ENCODE assay signal across 12 cellular contexts in genomic region chr18:35345950-35346349, GRCh38.
DNase-seq lines count a peak whose midpoint lies in the region; ATAC-seq and TF ChIP-seq lines count a peak whose summit lies in the region.
"Had no signal": no experiment of that assay in that cellular context is flagged by ENCODE, and none has a peak within 500 bp of the region (broad histone marks: within the 10 kb centered on the region; RNA-seq: fewer than 3 reads in every experiment).

No MANE protein-coding gene starts in this region.

- peak overlapping the region; percentile 25 for H3K9ac ChIP-seq in muscle layer of colon (ENCODE audit: low read length)

- H3K4me1 ChIP-seq in HEK293 (ENCODE audit: control insufficient read depth, insufficient read depth, low read length): no peaks in the 10 kb centered on the region
- peaks cover 28% of the 10 kb centered on the region for H3K4me1 ChIP-seq in muscle layer of colon (ENCODE audit: insufficient read depth, low read length)

- no peak for TF ChIP-seq CTCF in HEK293 (tag by site-specific recombination; IDR thresholded peaks at IDR 0.05)

- H3K27ac ChIP-seq in HEK293 (ENCODE audit: extremely low read depth, low read depth, low read length): no peak overlapping the region
- peak overlapping the region; percentile 98 for H3K27ac ChIP-seq in angular gyrus (ENCODE audit: low read depth, low read length)
- peak overlapping the region; percentile 2 for H3K27ac ChIP-seq in muscle layer of colon (ENCODE audit: low read depth, low read length)
- peak overlapping the region; percentile 99 for H3K27ac ChIP-seq in substantia nigra (ENCODE audit: low read depth, low read length, poor library complexity, severe bottlenecking)
- H3K27ac ChIP-seq: WERI-Rb-1 had no signal

- peak in 1 of 49 donors; percentile 4 for DNase-seq in substantia nigra (lab: John Stamatoyannopoulos, UW)
- DNase-seq in DMS79 treated with DMSO at 0.1 percent for 48 hours (lab: John Stamatoyannopoulos, UW): no peak
- DNase-seq in AML-193 (lab: John Stamatoyannopoulos, UW): no peak
- DNase-seq: cortex of kidney, NCI-H1105, NCI-H524 treated with DMSO at 0.1 percent for 48 hours, WERI-Rb-1 had no signal

- H3K36me3 ChIP-seq in HEK293 (ENCODE audit: control insufficient read depth in 2 of 2, insufficient read depth in 1 of 2, low read length in 2 of 2) (peaks cover 0 to 16% of the 10 kb centered on the region in 2 experiments; a peak in 2 of 3 replicates), muscle layer of colon (ENCODE audit: insufficient read depth, low read length) (no peaks in the 10 kb centered on the region)
- H3K36me3 ChIP-seq: gastroesophageal sphincter had no signal

- no peaks in the 10 kb centered on the region for H3K9me3 ChIP-seq in HEK293 (ENCODE audit: control insufficient read depth, insufficient read depth, low read depth, low read length)
- H3K9me3 ChIP-seq in muscle layer of colon (ENCODE audit: low read length): no peaks in the 10 kb centered on the region
- H3K9me3 ChIP-seq: gastroesophageal sphincter had no signal

- no peak for ATAC-seq in HG02798 (IDR thresholded peaks at IDR 0.05; ENCODE audit: poor library complexity, unreplicated experiment)
- ATAC-seq: gastroesophageal sphincter had no signal

- no peak overlapping the region for H3K4me3 ChIP-seq in HEK293 (ENCODE audit: low read depth, low read length)
- no peak overlapping the region for H3K4me3 ChIP-seq in muscle layer of colon (ENCODE audit: low read depth in 1 of 2, low read length in 2 of 2)
- H3K4me3 ChIP-seq: gastroesophageal sphincter had no signal

- no peaks in the 10 kb centered on the region for H3K27me3 ChIP-seq in muscle layer of colon (ENCODE audit: control insufficient read depth in 1 of 2, insufficient read depth in 2 of 2, low read length in 2 of 2)
- H3K27me3 ChIP-seq: gastroesophageal sphincter had no signal

- POLR2A ChIA-PET in HEK293 (lab: Yijun Ruan, JAX): no interaction called here

- CTCF ChIA-PET in HEK293 (lab: Yijun Ruan, JAX): interaction anchor here (0.5 to 1.0 kb wide), 4 partner anchors 9 to 340 kb away, joined by 3 to 4 read pairs (median 4); no protein-coding TSS in a partner anchor

TF ChIP-seq in HEK293, 187 proteins besides CTCF, POLR2A, EP300 and RAD21:
- TF ChIP-seq SP2 (tag by site-specific recombination; IDR thresholded peaks at IDR 0.05) (no peak), PRDM10 (tag by site-specific recombination; IDR thresholded peaks at IDR 0.05) (peak; percentile 25; the same call in 1 of the 2 replicates)
